15 cellular contexts compared by ENCODE assay signal in genomic region chr14:96614528-96614927, GRCh38.
DNase-seq lines count a peak whose midpoint lies in the region; ATAC-seq and TF ChIP-seq lines count a peak whose summit lies in the region.
"Had no signal": no experiment of that assay in that cellular context is flagged by ENCODE, and none has a peak within 500 bp of the region (broad histone marks: within the 10 kb centered on the region; RNA-seq: fewer than 3 reads in every experiment).

No MANE protein-coding gene starts in this region.

- no peak overlapping the region for H2BK20ac ChIP-seq in IMR-90 (ENCODE audit: low read depth, low read length)

- H3K4ac ChIP-seq in IMR-90 (ENCODE audit: low read depth, low read length): no peak overlapping the region

- dilution Hi-C loops in IMR-90 (cut with HindIII; ENCODE audit: low sequenced_read_pairs, unreplicated experiment): no loop called here

- no peak overlapping the region for H2BK15ac ChIP-seq in IMR-90 (ENCODE audit: low read depth, low read length)

- in situ Hi-C loops in IMR-90 (cut with MboI; ENCODE audit: low sequenced_read_pairs): no loop called here

- no peak overlapping the region for H3K56ac ChIP-seq in IMR-90 (ENCODE audit: extremely low read depth, insufficient read depth, low read length)

- peak overlapping the region; percentile 11 for H3K4me3 ChIP-seq in A673 (ENCODE audit: low read depth, low read length, poor library complexity, severe bottlenecking)
- no peak overlapping the region for H3K4me3 ChIP-seq in IMR-90 (ENCODE audit: insufficient read depth, low read depth, low read length)
- H3K4me3 ChIP-seq: HAP-1, hepatocyte, suprapubic skin had no signal

- H4K5ac ChIP-seq in IMR-90 (ENCODE audit: low read depth, low read length): no peak overlapping the region

- TF ChIP-seq CTCF in A673 (conservative IDR thresholded peaks at IDR 0.05; ENCODE audit: low read depth, low read length): no peak
- no peak for TF ChIP-seq CTCF in IMR-90 (conservative IDR thresholded peaks at IDR 0.05; ENCODE audit: low read depth, low read length)

- BruUV-seq in A673 (replicated peaks; lab: Mats Ljungman, UMichigan) (no TSS peak), IMR-90 (replicated peaks; lab: Mats Ljungman, UMichigan) (no TSS peak)

- no peak overlapping the region for H2AK9ac ChIP-seq in IMR-90 (replicated peaks; ENCODE audit: low read depth, low read length, poor library complexity)

- H3K18ac ChIP-seq in IMR-90 (ENCODE audit: low read depth, low read length): no peak overlapping the region

- H3K79me1 ChIP-seq in IMR-90 (ENCODE audit: low read depth in 1 of 2, low read length in 2 of 2): no peaks in the 10 kb centered on the region

- intact Hi-C loops in A673 (cut with micrococcal nuclease; ENCODE audit: unreplicated experiment) (no loop called here), IMR-90 (cut with micrococcal nuclease) (no loop called here)

- 40% methylated on average over 1 of the region's 17 CpGs; no CpG with 5 or more reads in 1 of the 2 experiments for WGBS in IMR-90 (ENCODE audit: extremely low coverage in 2 of 2, insufficient read length in 1 of 2), 2 experiments

- H3K9me3 ChIP-seq in A673 (ENCODE audit: low read depth, low read length, poor library complexity, severe bottlenecking) (no peaks in the 10 kb centered on the region), IMR-90 (ENCODE audit: control insufficient read depth, insufficient read depth, low read length) (no peaks in the 10 kb centered on the region)
- H3K9me3 ChIP-seq: HAP-1, suprapubic skin had no signal

- H3K27me3 ChIP-seq in A673 (replicated peaks; ENCODE audit: insufficient read depth, low read depth, low read length, poor library complexity) (no peaks in the 10 kb centered on the region), IMR-90 (ENCODE audit: control insufficient read depth, insufficient read depth, low read length) (peaks cover 2% of the 10 kb centered on the region; the same call in 1 of the 2 replicates)

- H3K27ac ChIP-seq in A673 (ENCODE audit: low read depth, low read length, poor library complexity, severe bottlenecking) (peak overlapping the region; percentile 49), IMR-90 (ENCODE audit: insufficient read depth, low read length) (no peak overlapping the region)
- H3K27ac ChIP-seq: hepatocyte, suprapubic skin had no signal

- H2AK5ac ChIP-seq in IMR-90 (ENCODE audit: low read depth, low read length): no peak overlapping the region

- no peaks in the 10 kb centered on the region for H4K20me1 ChIP-seq in IMR-90 (ENCODE audit: insufficient read depth, low read length)

- H3K23ac ChIP-seq in IMR-90 (ENCODE audit: low read depth, low read length): no peak overlapping the region

- CTCF ChIA-PET in A673 (lab: Charles Lee): no interaction called here
- CTCF ChIA-PET in IMR-90 (lab: Yijun Ruan, JAX): no interaction called here

- no peak overlapping the region for H4K8ac ChIP-seq in IMR-90 (ENCODE audit: low read depth in 2 of 2, low read length in 2 of 2)

- no peak for TF ChIP-seq POLR2A in IMR-90 (IDR thresholded peaks at IDR 0.05; ENCODE audit: low read depth, low read length)

- H2AFZ ChIP-seq in IMR-90 (replicated peaks; ENCODE audit: low read length, poor library complexity): peak overlapping the region; percentile 43
- H2AFZ ChIP-seq: hepatocyte had no signal

- no peak overlapping the region for H3K9ac ChIP-seq in IMR-90 (ENCODE audit: low read depth, low read length)

- peak; percentile 92 for DNase-seq in A673 (ENCODE audit: low spot score)
- no peak for DNase-seq in IMR-90
- DNase-seq in NCI-H446 treated with DMSO at 0.1 percent for 48 hours (lab: John Stamatoyannopoulos, UW): peak; percentile 90
- DNase-seq in cerebellar nuclear complex (lab: John Stamatoyannopoulos, UW): peak; percentile 70 to 91
- no peak for DNase-seq in stimulated activated CD4-positive, alpha-beta T cell treated with anti-CD3 and anti-CD28 coated beads, Interleukin-2, amount 100 ng/mL, for 48 hours
- no peak for DNase-seq in AG08396 (ENCODE audit: low spot score)
- no peak for DNase-seq in UCSD-AML1 (lab: John Stamatoyannopoulos, UW; ENCODE audit: unreplicated experiment)
- DNase-seq: activated CD4-positive, CD25-positive, alpha-beta regulatory T cell; stimulated activated CD4-positive, alpha-beta T cell treated with anti-CD3 and anti-CD28 coated beads, Interleukin-4, amount 100 ng/mL, for 24 hours; stimulated activated CD8-positive, alpha-beta memory T cell treated with anti-CD3 and anti-CD28 coated beads, Interleukin-4, amount 100 ng/mL, for 48 hours had no signal

- H4K91ac ChIP-seq in IMR-90 (ENCODE audit: insufficient read depth, low read depth, low read length): no peak overlapping the region

- no peaks in the 10 kb centered on the region for H3K36me3 ChIP-seq in A673 (ENCODE audit: insufficient read depth, low read length, poor library complexity, severe bottlenecking)
- no peaks in the 10 kb centered on the region for H3K36me3 ChIP-seq in IMR-90 (ENCODE audit: control insufficient read depth, insufficient read depth, low read length)
- H3K36me3 ChIP-seq: HAP-1, suprapubic skin had no signal

- no peak overlapping the region for H2BK120ac ChIP-seq in IMR-90 (ENCODE audit: low read depth, low read length)

- H3K4me2 ChIP-seq in IMR-90 (ENCODE audit: low read depth, low read length): no peak overlapping the region
- H3K4me2 ChIP-seq: hepatocyte had no signal

- no peak for ATAC-seq in IMR-90 (ENCODE audit: low read depth)
- no peak for ATAC-seq in HG02642 (IDR thresholded peaks at IDR 0.05; ENCODE audit: poor library complexity, unreplicated experiment)
- ATAC-seq: activated T-helper 17 cell treated with anti-CD3 and anti-CD28 coated beads, Interleukin-2, amount 50 U/mL, for 72 hours had no signal

- POLR2A ChIA-PET in A673 (lab: Charles Lee; ENCODE audit: low non-redundant PET) (interaction anchor here (0.5 to 0.7 kb wide), 2 partner anchors 71 to 137 kb away, joined by 6 to 8 read pairs; no protein-coding TSS in a partner anchor), IMR-90 (lab: Charles Lee; ENCODE audit: unreplicated experiment) (no interaction called here)

- TF ChIP-seq RAD21 in IMR-90 (IDR thresholded peaks at IDR 0.05; ENCODE audit: low read length): no peak

- no peak overlapping the region for H2BK5ac ChIP-seq in IMR-90 (ENCODE audit: low read depth, low read length, poor library complexity, severe bottlenecking)

- H3K4me1 ChIP-seq in A673 (ENCODE audit: insufficient read depth, low read length, poor library complexity, severe bottlenecking) (peaks cover 37% of the 10 kb centered on the region), IMR-90 (ENCODE audit: control insufficient read depth, insufficient read depth, low read length) (no peaks in the 10 kb centered on the region)
- H3K4me1 ChIP-seq: HAP-1 had no signal

- H3K9me1 ChIP-seq in IMR-90 (ENCODE audit: insufficient read depth, low read length): no peaks in the 10 kb centered on the region

- H3K14ac ChIP-seq in IMR-90 (replicated peaks; ENCODE audit: low read depth, low read length): no peak overlapping the region

TF ChIP-seq in IMR-90, 13 proteins besides CTCF, POLR2A, EP300 and RAD21:
- TF ChIP-seq RFX5 (IDR thresholded peaks at IDR 0.05; ENCODE audit: low read depth, low read length) (no peak), RCOR1 (IDR thresholded peaks at IDR 0.05; ENCODE audit: insufficient replicate concordance, low read length) (no peak), CHD1 (IDR thresholded peaks at IDR 0.05; ENCODE audit: low read depth, low read length) (no peak), SMC3 (IDR thresholded peaks at IDR 0.05; ENCODE audit: low read depth, low read length) (no peak), USF2 (IDR thresholded peaks at IDR 0.05; ENCODE audit: low read depth, low read length) (no peak), BHLHE40 (IDR thresholded peaks at IDR 0.05; ENCODE audit: low read depth, low read length) (no peak), MXI1 (IDR thresholded peaks at IDR 0.05; ENCODE audit: borderline replicate concordance, low read depth, low read length) (no peak), CEBPB (IDR thresholded peaks at IDR 0.05; ENCODE audit: low read depth, low read length) (no peak)

Comparison
In these comparisons a context has a peak if more than half of its experiments do, and no peak if none do; other contexts are left out.
1. DNase-seq: peak in A673 (single experiment), NCI-H446 treated with DMSO at 0.1 percent for 48 hours (single experiment) and cerebellar nuclear complex (2 of 2); none in IMR-90 (single experiment), stimulated activated CD4-positive, alpha-beta T cell treated with anti-CD3 and anti-CD28 coated beads, Interleukin-2, amount 100 ng/mL, for 48 hours (0 of 2), AG08396 (single experiment) and UCSD-AML1 (single experiment).